Comparison of ENCODE assay signal across 16 cellular contexts in genomic region chr11:11871991-11872401, GRCh38. TPM values are rescaled to one million over a fixed set of nuclear protein-coding genes. Genes with fewer than 3 reads are reported as not detected.
DNase-seq lines count a peak whose midpoint lies in the region; ATAC-seq, FAIRE-seq and TF ChIP-seq lines count a peak whose summit lies in the region.
"Had no signal": no experiment of that assay in that cellular context is flagged by ENCODE, and none has a peak within 500 bp of the region (broad histone marks: within the 10 kb centered on the region; RNA-seq: fewer than 3 reads in every experiment).

No MANE protein-coding gene starts in this region.

- H4K20me1 ChIP-seq in Karpas-422 (ENCODE audit: insufficient read depth, low read depth, low read length): no peaks in the 10 kb centered on the region
- peaks cover 16% of the 10 kb centered on the region for H4K20me1 ChIP-seq in K562 (replicated peaks; ENCODE audit: control insufficient read depth, insufficient read depth, low read length)

- H3K79me2 ChIP-seq in Karpas-422 (ENCODE audit: low read length) (peaks cover 96% of the 10 kb centered on the region), K562 (ENCODE audit: control insufficient read depth, insufficient read depth, low read length) (peaks cover 90% of the 10 kb centered on the region)

- TF ChIP-seq EP300 in K562 (IDR thresholded peaks at IDR 0.05; ENCODE audit: low read length) (no peak), gastroesophageal sphincter (IDR thresholded peaks at IDR 0.05) (no peak)

- H3K4me1 ChIP-seq in Karpas-422 (ENCODE audit: low read length) (peaks cover 26% of the 10 kb centered on the region), K562 (replicated peaks in 1 of 2; ENCODE audit: control insufficient read depth in 2 of 2, insufficient read depth in 2 of 2, low read length in 2 of 2) (no peaks in the 10 kb centered on the region; a peak in 2 of 5 replicates), kidney (ENCODE audit: control insufficient read depth in 1 of 2, insufficient read depth in 1 of 2, low read depth in 1 of 2, low read length in 2 of 2) (peaks cover 7 to 11% of the 10 kb centered on the region in 2 donors), gastroesophageal sphincter (peaks cover 9 to 34% (median 10%) of the 10 kb centered on the region in 3 donors)

- CTCF ChIA-PET in K562 (lab: Yijun Ruan, JAX; ENCODE audit: low intra/inter-chr PET ratio): no interaction called here

- H3K36me3 ChIP-seq in Karpas-422 (ENCODE audit: insufficient read depth, low read length) (0 out of 2 replicates have a peak, but pooled peaks cover 3% of the 10 kb centered on the region), K562 (ENCODE audit: control insufficient read depth, insufficient read depth, low read length) (peaks cover 12% of the 10 kb centered on the region; the same call in 2 of the 3 replicates), kidney (ENCODE audit: control insufficient read depth in 1 of 2, insufficient read depth in 2 of 2, low read length in 2 of 2) (no peaks in the 10 kb centered on the region), gastroesophageal sphincter (peaks cover 0 to 5% of the 10 kb centered on the region in 2 donors)

- in situ Hi-C loops in K562 (cut with MboI): no loop called here

- H3K27ac ChIP-seq in Karpas-422 (ENCODE audit: low read length) (peak overlapping the region; percentile 40), K562 (ENCODE audit: extremely low read depth, low read depth, low read length) (no peak overlapping the region), kidney (ENCODE audit: low read depth in 2 of 2, low read length in 2 of 2) (no peak overlapping the region), gastroesophageal sphincter (no peak overlapping the region)
- H3K27ac ChIP-seq: HL-60, PC-9, suprapubic skin had no signal

- peak overlapping the region in 8 of 10 donors; percentile 2 to 82 (median 38) for H3K27ac Mint-ChIP-seq in naive thymus-derived CD8-positive, alpha-beta T cell
- H3K27ac Mint-ChIP-seq: CD14-positive monocyte had no signal

- H3K4me2 ChIP-seq in Karpas-422 (ENCODE audit: low read depth, low read length, poor library complexity, severe bottlenecking) (peak overlapping the region; percentile 30), K562 (ENCODE audit: insufficient read depth, low read length) (no peak overlapping the region)
- H3K4me2 ChIP-seq: PC-9 had no signal

- no TSS peak for BruUV-seq in K562 (replicated peaks; lab: Mats Ljungman, UMichigan)

- peaks cover 0 to 4% (median 0%) of the 10 kb centered on the region in 9 donors for H3K9me3 Mint-ChIP-seq in naive thymus-derived CD8-positive, alpha-beta T cell

- TF ChIP-seq CTCF in K562 (IDR thresholded peaks at IDR 0.05 in 2 of 3, conservative IDR thresholded peaks at IDR 0.05 in 1 of 3; ENCODE audit: insufficient read depth in 2 of 3, low read depth in 1 of 3, low read length in 3 of 3): no peak
- TF ChIP-seq CTCF in kidney (IDR thresholded peaks at IDR 0.05; ENCODE audit: borderline replicate concordance, extremely low read depth, insufficient read depth): no peak
- TF ChIP-seq CTCF in gastroesophageal sphincter (IDR thresholded peaks at IDR 0.05): no peak

- POLR2A ChIA-PET in K562 (lab: Yijun Ruan, JAX): interaction anchor here (1.2 to 1.6 kb wide), 2 partner anchors 11 to 30 kb away, joined by 3 to 5 read pairs; partner anchors contain the start of gene USP47
- POLR2A ChIA-PET in naive thymus-derived CD8-positive, alpha-beta T cell (lab: Charles Lee): no interaction called here

- H3K4me1 Mint-ChIP-seq in naive thymus-derived CD8-positive, alpha-beta T cell: peaks cover 30 to 77% (median 69%) of the 10 kb centered on the region in 4 donors

- H3K9me2 ChIP-seq in Karpas-422 (replicated peaks; ENCODE audit: insufficient read depth, low read length): no peaks in the 10 kb centered on the region

- peak overlapping the region; percentile 0 to 74 (median 58) for H3K4me3 Mint-ChIP-seq in naive thymus-derived CD8-positive, alpha-beta T cell
- H3K4me3 Mint-ChIP-seq: brain, CD14-positive monocyte had no signal

- peaks cover 3 to 27% (median 4%) of the 10 kb centered on the region in 3 donors for H3K36me3 Mint-ChIP-seq in naive thymus-derived CD8-positive, alpha-beta T cell

- H3K9ac ChIP-seq in Karpas-422 (ENCODE audit: low read length) (peak overlapping the region; percentile 14), K562 (ENCODE audit: insufficient read depth in 1 of 2, low read depth in 2 of 2, low read length in 2 of 2) (no peak overlapping the region), kidney (ENCODE audit: low read length in 2 of 2) (no peak overlapping the region)

- H3K27me3 ChIP-seq in Karpas-422 (ENCODE audit: low read length): no peaks in the 10 kb centered on the region
- H3K27me3 ChIP-seq in K562 (ENCODE audit: control insufficient read depth in 2 of 2, insufficient read depth in 2 of 2, low read length in 2 of 2): no peaks in the 10 kb centered on the region
- H3K27me3 ChIP-seq in gastroesophageal sphincter: no peaks in the 10 kb centered on the region
- H3K27me3 ChIP-seq: suprapubic skin had no signal

- no peaks in the 10 kb centered on the region for H3K27me3 Mint-ChIP-seq in naive thymus-derived CD8-positive, alpha-beta T cell

- FAIRE-seq in K562 (lab: Jason Lieb, UNC) (no peak), kidney (lab: Jason Lieb, UNC) (no peak)

- TF ChIP-seq RAD21 in K562 (CRISPR knock-in tag; conservative IDR thresholded peaks at IDR 0.05 in 1 of 2, IDR thresholded peaks at IDR 0.05 in 1 of 2): no peak

- TF ChIP-seq POLR2A in K562 (conservative IDR thresholded peaks at IDR 0.05): no peak
- TF ChIP-seq POLR2A in gastroesophageal sphincter (IDR thresholded peaks at IDR 0.05): no peak

- WGBS in K562 (ENCODE audit: insufficient coverage, low coverage, missing lambda C conversion rate): 22% methylated on average over 2 of the region's 2 CpGs
- WGBS in gastroesophageal sphincter (ENCODE audit: low coverage in 1 of 2), 2 donors: 44 to 67% methylated on average over 2 of the region's 2 CpGs

- DNase-seq in ELF-1 (ENCODE audit: low read depth, low spot score): peak; percentile 21
- DNase-seq in Karpas-422: no peak
- no peak for DNase-seq in K562 (ENCODE audit: extremely low read depth in 1 of 4, low spot score in 3 of 4)
- no peak for DNase-seq in naive thymus-derived CD8-positive, alpha-beta T cell
- DNase-seq in kidney: no peak
- DNase-seq in SKM-1 (lab: John Stamatoyannopoulos, UW; ENCODE audit: unreplicated experiment): no peak
- no peak for DNase-seq in AML-193 (lab: John Stamatoyannopoulos, UW)
- DNase-seq: activated gamma-delta T cell; NCI-H510A; stimulated activated CD4-positive, alpha-beta T cell treated with anti-CD3 and anti-CD28 coated beads, Interleukin-15, amount 100 ng/mL, for 24 hours had no signal

- H3K9me3 ChIP-seq in Karpas-422 (ENCODE audit: low read length) (no peaks in the 10 kb centered on the region), K562 (replicated peaks; ENCODE audit: control insufficient read depth, insufficient read depth, low read depth, low read length) (no peaks in the 10 kb centered on the region), kidney (ENCODE audit: control insufficient read depth in 1 of 2, low read length in 2 of 2) (no peaks in the 10 kb centered on the region), gastroesophageal sphincter (peaks cover 0 to 8% (median 0%) of the 10 kb centered on the region in 3 donors)

- H2AFZ ChIP-seq in Karpas-422 (ENCODE audit: low read length): no peak overlapping the region
- H2AFZ ChIP-seq in K562 (ENCODE audit: low read depth, low read length): no peak overlapping the region
- H2AFZ ChIP-seq: PC-9 had no signal

- H3K4me3 ChIP-seq in Karpas-422 (ENCODE audit: low read length) (no peak overlapping the region), K562 (no peak overlapping the region), kidney (ENCODE audit: low read length in 2 of 2) (no peak overlapping the region), gastroesophageal sphincter (no peak overlapping the region)
- H3K4me3 ChIP-seq: PC-9, suprapubic skin had no signal

- ATAC-seq in K562: peak; percentile 40
- ATAC-seq in naive thymus-derived CD8-positive, alpha-beta T cell: peak; percentile 36 to 44
- ATAC-seq in gastroesophageal sphincter: no peak

- intact Hi-C loops in K562 (cut with micrococcal nuclease): no loop called here
- intact Hi-C loops in kidney (cut with DNase I): no loop called here

- H3K9me1 ChIP-seq in K562 (ENCODE audit: control insufficient read depth, insufficient read depth, low read length): no peaks in the 10 kb centered on the region

TF ChIP-seq in K562, 482 proteins besides CTCF, POLR2A, EP300 and RAD21 (continues in another document):
- TF ChIP-seq TAF9B (IDR thresholded peaks at IDR 0.05; ENCODE audit: partially characterized antibody): no peak
- TF ChIP-seq TCF15 (CRISPR knock-in tag; IDR thresholded peaks at IDR 0.05): no peak
- TF ChIP-seq HNRNPL (IDR thresholded peaks at IDR 0.05; ENCODE audit: low read depth, low read length): no peak

RNA-seq across cellular contexts. Expression of gene USP47, which starts 30.2 kb away (rescaled TPM):
- total RNA-seq in Karpas-422 (2014; rRNA removed; shearing (Covaris generic); ENCODE audit: low replicate concordance): 47.8 and 61.2 TPM in 2 replicates
- total RNA-seq in K562 (2011; cell fraction: chromatin; rRNA removed; ENCODE audit: low replicate concordance): 44.2 and 108 TPM in 2 replicates
- total RNA-seq in K562 (2011; cell fraction: nucleolus; rRNA removed): 19.7 and 22.7 TPM in 2 replicates
- 41.9 and 49.6 TPM in 2 replicates for total RNA-seq in K562 (2011; cell fraction: nucleoplasm; rRNA removed)
- total RNA-seq in K562 (2014; rRNA removed) (51.7 and 53.2 TPM in 2 replicates), K562 (2014; rRNA removed; fragmentation: Illumina TruSeq; extraction: Trizol) (61.1 and 76.1 TPM in 2 replicates), K562 (2015; rRNA removed; fragmentation: Illumina TruSeq; extraction: Trizol) (61.8 and 63.6 TPM in 2 replicates), K562 (2021) (34.1 and 36.1 TPM in 2 replicates), kidney (43.3 TPM), gastroesophageal sphincter (100 to 1,000 TPM in 3 of 4 donors, 10 to 100 TPM in 1; 84.7 to 156 (median 115) TPM)
- polyA plus RNA-seq in K562 (2011; rRNA removed) (27.1 and 31.4 TPM in 2 replicates), K562 (2014; fragmentation: Illumina TruSeq; extraction: Trizol) (32.2 and 34.7 TPM in 2 replicates), K562 (2014; fragmentation: Nextera tagmentation; extraction: Ambion mirVana) (10 to 100 TPM; 13.1 to 16.4 TPM), K562 (2014; rRNA removed) (26.0 and 32.7 TPM in 2 replicates), kidney (ENCODE audit: insufficient read depth, low read depth, low replicate concordance) (16.3 TPM)
- polyA plus RNA-seq in K562 (2011; cell fraction: cytosol; rRNA removed): 6.1 and 10.7 TPM in 2 replicates
- polyA plus RNA-seq in K562 (2011; cell fraction: nucleus; rRNA removed): 23.1 and 30.6 TPM in 2 replicates
- polyA plus RNA-seq in K562 (2012): 23.8 and 30.3 TPM in 2 replicates
- 84.5 and 90.5 TPM in 2 replicates for polyA minus RNA-seq in K562 (2011; rRNA and poly(A)+ RNA removed)
- 21.7 and 22.3 TPM in 2 replicates for polyA minus RNA-seq in K562 (2011; cell fraction: cytosol; rRNA and poly(A)+ RNA removed)
- polyA minus RNA-seq in K562 (2011; cell fraction: nucleus; rRNA and poly(A)+ RNA removed): 59.5 and 83.2 TPM in 2 replicates
- total RNA-seq in naive thymus-derived CD8-positive, alpha-beta T cell: 10 to 100 TPM; 70.0 to 77.0 TPM
- polyA plus RNA-seq in naive thymus-derived CD8-positive, alpha-beta T cell: 10 to 100 TPM; 38.2 to 54.3 (median 40.1) TPM
